Comparison of ENCODE assay signal across 1 cellular context in genomic region chr1:183567584-183567983, GRCh38.
A peak's percentile ranks its signal among the peaks of the same experiment; 100 is the strongest.
TF ChIP-seq lines count a peak whose summit lies in the region.

No MANE protein-coding gene starts in this region.

TF ChIP-seq in K562, 482 proteins besides CTCF, POLR2A, EP300 and RAD21 (continued from another document and continues in another):
- TF ChIP-seq RREB1 (CRISPR knock-in tag; IDR thresholded peaks at IDR 0.05) (no peak), MYC (IDR thresholded peaks at IDR 0.05; ENCODE audit: low read depth, low read length) (0 out of 2 replicates have a peak, but pooled peaks have one; percentile 14), MYC (CRISPR knock-in tag; IDR thresholded peaks at IDR 0.05; ENCODE audit: borderline replicate concordance, low read depth) (no peak), MAFK (IDR thresholded peaks at IDR 0.05; ENCODE audit: low read length) (no peak), RNF2 (IDR thresholded peaks at IDR 0.05) (no peak; the same call in 1 of the 2 replicates), ZNF699 (CRISPR knock-in tag; IDR thresholded peaks at IDR 0.05; ENCODE audit: insufficient replicate concordance) (no peak), PHF20 (IDR thresholded peaks at IDR 0.05; ENCODE audit: partially characterized antibody) (no peak), MLX (CRISPR knock-in tag; conservative IDR thresholded peaks at IDR 0.05) (no peak), ELF1 (tag; IDR thresholded peaks at IDR 0.05) (no peak), ZNF668 (CRISPR knock-in tag; IDR thresholded peaks at IDR 0.05) (no peak), ILF3 (IDR thresholded peaks at IDR 0.05; ENCODE audit: borderline replicate concordance) (no peak), RFX5 (IDR thresholded peaks at IDR 0.05; ENCODE audit: low read depth, low read length) (no peak), PCBP1 (IDR thresholded peaks at IDR 0.05; ENCODE audit: low read depth, low read length, poor library complexity, severe bottlenecking) (no peak), SRSF9 (IDR thresholded peaks at IDR 0.05; ENCODE audit: borderline replicate concordance, low read depth, low read length) (no peak), NFE2L1 (tag; IDR thresholded peaks at IDR 0.05; ENCODE audit: borderline replicate concordance, low read depth) (no peak), YBX1 (IDR thresholded peaks at IDR 0.05) (no peak), PRPF4 (IDR thresholded peaks at IDR 0.05; ENCODE audit: insufficient read depth, low read depth, low read length, poor library complexity, severe bottlenecking) (no peak), ARID2 (IDR thresholded peaks at IDR 0.05) (no peak), ATF6 (CRISPR knock-in tag; IDR thresholded peaks at IDR 0.05) (no peak), ZNF778 (CRISPR knock-in tag; IDR thresholded peaks at IDR 0.05) (no peak), ZNF398 (CRISPR knock-in tag; IDR thresholded peaks at IDR 0.05) (no peak), KAT8 (IDR thresholded peaks at IDR 0.05; ENCODE audit: low read depth) (no peak), CBFB (CRISPR knock-in tag; IDR thresholded peaks at IDR 0.05) (no peak), EWSR1 (IDR thresholded peaks at IDR 0.05; ENCODE audit: borderline replicate concordance, low read depth, partially characterized antibody) (no peak), PKNOX1 (IDR thresholded peaks at IDR 0.05) (peak; percentile 34; the same call in 1 of the 2 replicates), SRSF1 (IDR thresholded peaks at IDR 0.05; ENCODE audit: low read depth, low read length) (no peak), NFIX (CRISPR knock-in tag; IDR thresholded peaks at IDR 0.05; ENCODE audit: low read depth) (no peak), ARID1B (IDR thresholded peaks at IDR 0.05) (peak; percentile 83), KLF6 (CRISPR knock-in tag; IDR thresholded peaks at IDR 0.05; ENCODE audit: borderline replicate concordance) (no peak), SAFB2 (IDR thresholded peaks at IDR 0.05; ENCODE audit: borderline replicate concordance, low read depth, low read length, severe bottlenecking) (no peak), ZNF197 (CRISPR knock-in tag; IDR thresholded peaks at IDR 0.05; ENCODE audit: low read depth) (no peak), ZNF79 (CRISPR knock-in tag; IDR thresholded peaks at IDR 0.05; ENCODE audit: low read depth) (no peak), ZNF655 (CRISPR knock-in tag; IDR thresholded peaks at IDR 0.05) (no peak), ZNF518B (CRISPR knock-in tag; IDR thresholded peaks at IDR 0.05) (no peak), BCOR (IDR thresholded peaks at IDR 0.05) (peak; percentile 48; the same call in 1 of the 2 replicates), EZH2 (IDR thresholded peaks at IDR 0.05; ENCODE audit: borderline replicate concordance, low read depth, low read length) (no peak), ELK3 (CRISPR knock-in tag; IDR thresholded peaks at IDR 0.05) (no peak), PHF21A (IDR thresholded peaks at IDR 0.05; ENCODE audit: borderline replicate concordance, low read depth) (no peak), ZBTB2 (IDR thresholded peaks at IDR 0.05) (no peak), BRD9 (IDR thresholded peaks at IDR 0.05; ENCODE audit: low read depth, partially characterized antibody) (no peak), E2F5 (CRISPR knock-in tag; IDR thresholded peaks at IDR 0.05) (no peak), ZNF436 (CRISPR knock-in tag; IDR thresholded peaks at IDR 0.05) (no peak), HNRNPK (IDR thresholded peaks at IDR 0.05; ENCODE audit: low read depth, low read length, poor library complexity, severe bottlenecking) (no peak)
